ENCODE assay signal across 6 cellular contexts in genomic region chr12:113186033-113186365, GRCh38. TPM values are rescaled to one million over a fixed set of nuclear protein-coding genes. Genes with fewer than 3 reads are reported as not detected.
DNase-seq lines count a peak whose midpoint lies in the region; ATAC-seq and TF ChIP-seq lines count a peak whose summit lies in the region.

No MANE protein-coding gene starts in this region.

- H3K27me3 ChIP-seq in neuronal stem cell (ENCODE audit: control insufficient read depth in 3 of 3, insufficient read depth in 3 of 3, low read depth in 1 of 3, low read length in 3 of 3), result no peaks in the 10 kb centered on the region

- peaks cover 42% of the 10 kb centered on the region for H3K36me3 Mint-ChIP-seq in MCF 10A (ENCODE audit: insufficient read depth, unreplicated experiment)

- no peak overlapping the region for H4K91ac ChIP-seq in neuronal stem cell (ENCODE audit: low read depth, low read length, poor library complexity)

- DNase-seq in NOMO-1 treated with DMSO at 0.1 percent for 48 hours (lab: John Stamatoyannopoulos, UW; ENCODE audit: unreplicated experiment) (peak; percentile 13), NOMO-1 (lab: John Stamatoyannopoulos, UW; ENCODE audit: unreplicated experiment in 2 of 2) (no peak), MCF 10A (ENCODE audit: unreplicated experiment) (no peak), neuronal stem cell (ENCODE audit: low spot score) (no peak), GDM1 (lab: John Stamatoyannopoulos, UW) (no peak)

- intact Hi-C loops in MCF 10A (cut with micrococcal nuclease), result no loop called here

- no CpG with 5 or more reads among the region's 11 CpGs for WGBS in neuronal stem cell (ENCODE audit: extremely low coverage in 2 of 2, insufficient read length in 2 of 2, insufficient replicate concordance in 1 of 2), 2 donors

- H2AK5ac ChIP-seq in neuronal stem cell (ENCODE audit: low read depth, low read length), result no peak overlapping the region

- no peak overlapping the region for H3K27ac ChIP-seq in neuronal stem cell (replicated peaks; ENCODE audit: low read length)

- H3K14ac ChIP-seq in neuronal stem cell (ENCODE audit: low read length), result peak overlapping the region; percentile 78

- TF ChIP-seq CTCF in MCF 10A (IDR thresholded peaks at IDR 0.05; ENCODE audit: unreplicated experiment), result no peak

- H3K36me3 ChIP-seq in neuronal stem cell (replicated peaks in 1 of 2; ENCODE audit: control insufficient read depth in 2 of 2, insufficient read depth in 2 of 2, low read length in 2 of 2), result peaks cover 11 to 36% of the 10 kb centered on the region in 2 donors

- CTCF ChIA-PET in MCF 10A (lab: Yijun Ruan, JAX), result interaction anchor here (0.6 to 2.0 kb wide), 6 partner anchors 9 to 341 kb away, joined by 3 to 6 read pairs (median 4); no protein-coding TSS in a partner anchor

- H3K4me2 ChIP-seq in neuronal stem cell (ENCODE audit: insufficient read depth, low read length, poor library complexity, severe bottlenecking), result peak overlapping the region; percentile 77

- BruUV-seq in MCF 10A (replicated peaks; lab: Mats Ljungman, UMichigan), result no TSS peak

- peak overlapping the region; percentile 94 for H3K27ac Mint-ChIP-seq in MCF 10A (ENCODE audit: low read depth, unreplicated experiment)

- no peaks in the 10 kb centered on the region for H3K9me3 ChIP-seq in neuronal stem cell (replicated peaks in 1 of 2; ENCODE audit: control insufficient read depth in 2 of 2, insufficient read depth in 1 of 2, low read depth in 1 of 2, low read length in 2 of 2)

- H2BK5ac ChIP-seq in neuronal stem cell (ENCODE audit: low read length), result peak overlapping the region; percentile 99

- POLR2A ChIA-PET in MCF 10A (lab: Yijun Ruan, JAX), result interaction anchor here (0.6 to 5.6 kb wide), 17 partner anchors 9 to 269 kb away, joined by 3 to 32 read pairs (median 4); partner anchors contain the start of genes SDSL, SLC8B1 and TPCN1

- H3K9ac ChIP-seq in neuronal stem cell (ENCODE audit: low read depth, low read length, poor library complexity), result peak overlapping the region; percentile 80

- peak overlapping the region; percentile 98 for H3K4me3 ChIP-seq in neuronal stem cell (ENCODE audit: low read length in 2 of 2)

- no peaks in the 10 kb centered on the region for H3K27me3 Mint-ChIP-seq in MCF 10A (ENCODE audit: insufficient read depth, unreplicated experiment)

- no peak overlapping the region for H2BK15ac ChIP-seq in neuronal stem cell (ENCODE audit: low read length)

- H3K4me1 ChIP-seq in neuronal stem cell (ENCODE audit: control insufficient read depth in 2 of 2, insufficient read depth in 1 of 2, low read depth in 1 of 2, low read length in 2 of 2), result peaks cover 3 to 8% of the 10 kb centered on the region in 2 donors

- no peak overlapping the region for H2BK120ac ChIP-seq in neuronal stem cell (ENCODE audit: low read depth, low read length)

- H4K8ac ChIP-seq in neuronal stem cell (ENCODE audit: low read depth, low read length), result no peak overlapping the region

- H3K23ac ChIP-seq in neuronal stem cell (ENCODE audit: low read depth, low read length, poor library complexity), result peak overlapping the region; percentile 80

- no peaks in the 10 kb centered on the region for H3K9me3 Mint-ChIP-seq in MCF 10A (ENCODE audit: unreplicated experiment)

- no peak for ATAC-seq in GM19467 (IDR thresholded peaks at IDR 0.05; ENCODE audit: unreplicated experiment)

- H3K4me1 Mint-ChIP-seq in MCF 10A (ENCODE audit: insufficient read depth, unreplicated experiment), result peaks cover 15% of the 10 kb centered on the region

- peak overlapping the region; percentile 91 for H3K4me3 Mint-ChIP-seq in MCF 10A (ENCODE audit: unreplicated experiment)

- H2AFZ ChIP-seq in neuronal stem cell (ENCODE audit: low read length), result peak overlapping the region; percentile 100

- no peak overlapping the region for H3K4ac ChIP-seq in neuronal stem cell (ENCODE audit: low read length)

- peak overlapping the region; percentile 89 for H3K18ac ChIP-seq in neuronal stem cell (ENCODE audit: low read length)

- H2BK12ac ChIP-seq in neuronal stem cell (ENCODE audit: low read length), result no peak overlapping the region

- H3K79me1 ChIP-seq in neuronal stem cell (ENCODE audit: low read depth, low read length), result peaks cover 8% of the 10 kb centered on the region

RNA-seq across cellular contexts. Expression of gene RITA1, which starts 0.5 kb away (rescaled TPM):
- 17.5 and 17.9 TPM in 2 replicates for total RNA-seq in MCF 10A (2022)
- 14.5 TPM for polyA plus RNA-seq in neuronal stem cell (2013, experiment 1 of 2)
- polyA plus RNA-seq in neuronal stem cell (2013, experiment 2 of 2), result 14.3 TPM

RNA-seq across cellular contexts. Expression of gene DDX54, which starts 0.7 kb away (rescaled TPM):
- total RNA-seq in MCF 10A (2022), result 67.3 and 75.8 TPM in 2 replicates
- polyA plus RNA-seq in neuronal stem cell (2013, experiment 1 of 2), result 60.8 TPM
- 59.6 TPM for polyA plus RNA-seq in neuronal stem cell (2013, experiment 2 of 2)

RNA-seq across cellular contexts. Expression of gene TPCN1, which starts 35.3 kb away (rescaled TPM):
- total RNA-seq in MCF 10A (2022), result 42.7 and 43.0 TPM in 2 replicates
- polyA plus RNA-seq in neuronal stem cell (2013, experiment 1 of 2), result 11.5 TPM
- 10.7 TPM for polyA plus RNA-seq in neuronal stem cell (2013, experiment 2 of 2)

RNA-seq across cellular contexts. Expression of gene CFAP73, which starts 36.5 kb away (rescaled TPM):
- total RNA-seq in MCF 10A (2022), result not detected in 2 replicates
- 0.22 TPM for polyA plus RNA-seq in neuronal stem cell (2013, experiment 1 of 2)
- 0.19 TPM for polyA plus RNA-seq in neuronal stem cell (2013, experiment 2 of 2)

RNA-seq across cellular contexts. Expression of gene RASAL1, which starts 50.4 kb away (rescaled TPM):
- not detected in 2 replicates for total RNA-seq in MCF 10A (2022)
- polyA plus RNA-seq in neuronal stem cell (2013, experiment 1 of 2), result 0.26 TPM
- 0.19 TPM for polyA plus RNA-seq in neuronal stem cell (2013, experiment 2 of 2)
